In genomic region chr11:21883354-21883753, GRCh38 we compare ENCODE assay signal across 27 cellular contexts.
"Had no signal": no experiment of that assay in that cellular context is flagged by ENCODE, and none has a peak within 500 bp of the region (broad histone marks: within the 10 kb centered on the region; RNA-seq: fewer than 3 reads in every experiment).

No MANE protein-coding gene starts in this region.

- H3K4me1 ChIP-seq: stomach, suprapubic skin, testis, thyroid gland, tibial artery, transverse colon, upper lobe of left lung, upper lobe of right lung, uterus, vagina had no signal

- ATAC-seq: stimulated activated effector memory CD8-positive, alpha-beta T cell treated with anti-CD3 and anti-CD28 coated beads, Interleukin-12 subunit alpha, Interleukin-12 subunit beta, amount 100 ng/mL, for 72 hours; stimulated activated memory B cell treated with anti-CD40 and anti-IgM and Interleukin-4, amounts not matched to agents 10 μg/mL and 1 μg/mL and 100 μg/mL, for 72 hours; stimulated activated naive B cell treated with anti-CD40 and anti-IgM and Interleukin-4, amounts not matched to agents 10 μg/mL and 1 μg/mL and 100 μg/mL, for 72 hours; stimulated activated naive CD8-positive, alpha-beta T cell treated with anti-CD3 and anti-CD28 coated beads, Interleukin-15, amount 100 ng/mL, for 72 hours; stimulated activated naive CD8-positive, alpha-beta T cell treated with anti-CD3 and anti-CD28 coated beads, Interleukin-15, Interleukin-2, amounts not matched to agents 100 U/mL and 50 U/mL, for 24 hours; upper lobe of right lung had no signal

- DNase-seq: stimulated activated CD4-positive, alpha-beta T cell treated with anti-CD3 and anti-CD28 coated beads, Interleukin-2, amount 100 ng/mL, for 48 hours; stimulated activated CD4-positive, alpha-beta T cell treated with anti-CD3 and anti-CD28 coated beads, Interleukin-4, amount 100 ng/mL, for 1 hour; stimulated activated CD4-positive, alpha-beta T cell treated with anti-CD3 and anti-CD28 coated beads, Interleukin-4, amount 100 ng/mL, for 24 hours; stimulated activated CD4-positive, alpha-beta T cell treated with anti-CD3 and anti-CD28 coated beads, Interleukin-4, amount 100 ng/mL, for 4 hours; stimulated activated CD8-positive, alpha-beta memory T cell treated with anti-CD3 and anti-CD28 coated beads, Interleukin-4, amount 100 ng/mL, for 48 hours; stimulated activated naive B cell treated with anti-CD40 and anti-IgM and Interleukin-4, amounts not matched to agents 10 μg/mL and 1 μg/mL and 100 μg/mL, for 72 hours; stimulated activated naive CD4-positive, alpha-beta T cell; stimulated activated naive CD4-positive, alpha-beta T cell treated with Interleukin-2 at 50 U/mL for 16 hours; stimulated activated naive CD8-positive, alpha-beta T cell treated with anti-CD3 and anti-CD28 coated beads, Interleukin-15, amount 100 ng/mL, for 72 hours; stimulated activated naive CD8-positive, alpha-beta T cell treated with anti-CD3 and anti-CD28 coated beads, Interleukin-15, Interleukin-2, amounts not matched to agents 100 U/mL and 50 U/mL, for 24 hours; stomach; substantia nigra; testis; thyroid gland; tibial artery; transverse colon; trophoblast cell; upper lobe of left lung; upper lobe of right lung; uterus had no signal

- H3K27ac ChIP-seq: stomach, suprapubic skin, testis, thoracic aorta, thyroid gland, tibial artery, tibial nerve, transverse colon, upper lobe of left lung, upper lobe of right lung, uterus, vagina had no signal

- H3K27me3 ChIP-seq: stomach, suprapubic skin, testis, thyroid gland, tibial artery, tibial nerve, transverse colon, upper lobe of left lung, upper lobe of right lung, uterus, vagina had no signal

- H3K4me3 ChIP-seq: stomach, suprapubic skin, testis, thoracic aorta, thyroid gland, tibial artery, tibial nerve, transverse colon, upper lobe of left lung, upper lobe of right lung, uterus, vagina had no signal

- FAIRE-seq: urothelium cell line had no signal

- H3K36me3 ChIP-seq: stomach, suprapubic skin, thoracic aorta, thyroid gland, tibial artery, tibial nerve, transverse colon, upper lobe of left lung, upper lobe of right lung, uterus, vagina had no signal

- H3K9me3 ChIP-seq: suprapubic skin, testis, thoracic aorta, thyroid gland, tibial artery, upper lobe of left lung, upper lobe of right lung, uterus, vagina had no signal
